In genomic region chr17:29621751-29622194, GRCh38 we compare ENCODE assay signal across 8 cellular contexts. TPM values are rescaled to one million over a fixed set of nuclear protein-coding genes. Genes with fewer than 3 reads are reported as not detected.
DNase-seq lines count a peak whose midpoint lies in the region; ATAC-seq, FAIRE-seq and TF ChIP-seq lines count a peak whose summit lies in the region.

No MANE protein-coding gene starts in this region.

- peak overlapping the region; percentile 82 for H3K4me2 ChIP-seq in fibroblast of lung (ENCODE audit: extremely low read depth, insufficient read depth, low read length)

- no peak for TF ChIP-seq POLR2A in H54 (IDR thresholded peaks at IDR 0.05; ENCODE audit: low read depth, low read length)

- H2AFZ ChIP-seq in fibroblast of lung (ENCODE audit: low read length), result no peak overlapping the region

- no peak for TF ChIP-seq CTCF in fibroblast of lung (conservative IDR thresholded peaks at IDR 0.05 in 1 of 2, IDR thresholded peaks at IDR 0.05 in 1 of 2; ENCODE audit: low read depth in 1 of 2, low read length in 2 of 2)

- H3K79me2 ChIP-seq in fibroblast of lung (ENCODE audit: control insufficient read depth, insufficient read depth, low read length), result no peaks in the 10 kb centered on the region

- no peak overlapping the region for H3K9ac ChIP-seq in fibroblast of lung (ENCODE audit: insufficient read depth, low read length)

- H3K4me3 ChIP-seq in fibroblast of lung (replicated peaks in 1 of 4; ENCODE audit: control extremely low read depth in 1 of 4, insufficient read depth in 1 of 4, low read depth in 3 of 4, low read length in 4 of 4), result peak overlapping the region; percentile 56 to 86 (median 78)

- H3K36me3 ChIP-seq in fibroblast of lung (ENCODE audit: control insufficient read depth, insufficient read depth, low read length), result no peaks in the 10 kb centered on the region

- no peaks in the 10 kb centered on the region for H3K9me3 ChIP-seq in fibroblast of lung (ENCODE audit: control insufficient read depth, insufficient read depth, low read depth, low read length)

- DNase-seq in EL, result peak; percentile 41
- DNase-seq in SK-N-DZ (ENCODE audit: low spot score), result peak; percentile 49
- no peak for DNase-seq in fibroblast of lung (ENCODE audit: low read depth in 2 of 2)
- no peak for DNase-seq in sciatic nerve (ENCODE audit: low spot score)
- DNase-seq in NCI-H1694 (lab: John Stamatoyannopoulos, UW), result no peak
- no peak for DNase-seq in H54 (ENCODE audit: insufficient read length, low spot score)
- DNase-seq in T1000 (lab: John Stamatoyannopoulos, UW), result no peak
- DNase-seq in OCI-M2 (lab: John Stamatoyannopoulos, UW; ENCODE audit: unreplicated experiment), result no peak

- FAIRE-seq in H54 (lab: Jason Lieb, UNC), result no peak

- H3K27me3 ChIP-seq in fibroblast of lung (ENCODE audit: control insufficient read depth, insufficient read depth, low read length), result no peaks in the 10 kb centered on the region

- intact Hi-C loops in sciatic nerve (cut with DNase I), result no loop called here

- H3K4me1 ChIP-seq in fibroblast of lung (ENCODE audit: control insufficient read depth, extremely low read depth, insufficient read depth, low read length), result peaks cover 22% of the 10 kb centered on the region

- H4K20me1 ChIP-seq in fibroblast of lung (ENCODE audit: control insufficient read depth, extremely low read depth, insufficient read depth, low read length), result no peaks in the 10 kb centered on the region

- peak; percentile 1 for ATAC-seq in sciatic nerve

- H3K27ac ChIP-seq in fibroblast of lung (ENCODE audit: insufficient read depth, low read length), result peak overlapping the region; percentile 60

RNA-seq across cellular contexts. Expression of gene CORO6, which starts 0.9 kb away (rescaled TPM):
- 7.0 and 10.3 TPM in 2 replicates for polyA plus RNA-seq in SK-N-DZ (2014; cell fraction: cytosol; rRNA removed)
- polyA plus RNA-seq in SK-N-DZ (2014; cell fraction: nucleus; rRNA removed), result 186 and 308 TPM in 2 replicates
- total RNA-seq in fibroblast of lung (9.8 and 19.3 TPM in 2 replicates), sciatic nerve (21.5 TPM)
- polyA plus RNA-seq in fibroblast of lung, result 7.0 and 8.0 TPM in 2 replicates
- polyA plus RNA-seq in fibroblast of lung (2012), result 5.4 and 6.0 TPM in 2 replicates
- polyA minus RNA-seq in fibroblast of lung (ENCODE audit: low replicate concordance), result 22.0 and 38.2 TPM in 2 replicates

RNA-seq across cellular contexts. Expression of gene ANKRD13B, which starts 28.8 kb away (rescaled TPM):
- polyA plus RNA-seq in SK-N-DZ (2014; cell fraction: cytosol; rRNA removed), result 116 and 120 TPM in 2 replicates
- 565 and 650 TPM in 2 replicates for polyA plus RNA-seq in SK-N-DZ (2014; cell fraction: nucleus; rRNA removed)
- 6.3 and 7.2 TPM in 2 replicates for total RNA-seq in fibroblast of lung
- polyA plus RNA-seq in fibroblast of lung, result 1.4 and 3.4 TPM in 2 replicates
- polyA plus RNA-seq in fibroblast of lung (2012), result 2.8 and 5.8 TPM in 2 replicates
- polyA minus RNA-seq in fibroblast of lung (ENCODE audit: low replicate concordance), result 4.7 and 5.6 TPM in 2 replicates
- 22.4 TPM for total RNA-seq in sciatic nerve

RNA-seq across cellular contexts. Expression of gene GIT1, which starts 32.3 kb away (rescaled TPM):
- polyA plus RNA-seq in SK-N-DZ (2014; cell fraction: cytosol; rRNA removed), result 61.7 and 67.9 TPM in 2 replicates
- 87.2 and 119 TPM in 2 replicates for polyA plus RNA-seq in SK-N-DZ (2014; cell fraction: nucleus; rRNA removed)
- 20.1 and 22.9 TPM in 2 replicates for total RNA-seq in fibroblast of lung
- 12.4 and 20.1 TPM in 2 replicates for polyA plus RNA-seq in fibroblast of lung
- 13.0 and 21.2 TPM in 2 replicates for polyA plus RNA-seq in fibroblast of lung (2012)
- 17.9 and 37.3 TPM in 2 replicates for polyA minus RNA-seq in fibroblast of lung (ENCODE audit: low replicate concordance)
- 93.8 TPM for total RNA-seq in sciatic nerve

RNA-seq across cellular contexts. Expression of gene TP53I13, which starts 53.3 kb away (rescaled TPM):
- 111 and 124 TPM in 2 replicates for polyA plus RNA-seq in SK-N-DZ (2014; cell fraction: cytosol; rRNA removed)
- 452 and 459 TPM in 2 replicates for polyA plus RNA-seq in SK-N-DZ (2014; cell fraction: nucleus; rRNA removed)
- total RNA-seq in fibroblast of lung (49.1 and 51.5 TPM in 2 replicates), sciatic nerve (39.9 TPM)
- polyA plus RNA-seq in fibroblast of lung, result 11.1 and 14.8 TPM in 2 replicates
- 24.0 and 30.9 TPM in 2 replicates for polyA plus RNA-seq in fibroblast of lung (2012)
- polyA minus RNA-seq in fibroblast of lung (ENCODE audit: low replicate concordance), result 9.3 and 10.9 TPM in 2 replicates

RNA-seq across cellular contexts. Expression of gene ABHD15, which starts 54.9 kb away (rescaled TPM):
- 8.3 and 9.6 TPM in 2 replicates for polyA plus RNA-seq in SK-N-DZ (2014; cell fraction: cytosol; rRNA removed)
- 3.5 and 6.9 TPM in 2 replicates for polyA plus RNA-seq in SK-N-DZ (2014; cell fraction: nucleus; rRNA removed)
- total RNA-seq in fibroblast of lung (5.6 and 11.9 TPM in 2 replicates), sciatic nerve (11.1 TPM)
- 4.1 and 7.3 TPM in 2 replicates for polyA plus RNA-seq in fibroblast of lung
- polyA plus RNA-seq in fibroblast of lung (2012), result 4.3 and 8.5 TPM in 2 replicates
- polyA minus RNA-seq in fibroblast of lung (ENCODE audit: low replicate concordance), result 9.7 and 10.1 TPM in 2 replicates

Comparison
In these comparisons a context has a peak if more than half of its experiments do, and no peak if none do; other contexts are left out.
1. DNase-seq: peak in EL (single experiment) and SK-N-DZ (single experiment); none in fibroblast of lung (0 of 2), sciatic nerve (single experiment), NCI-H1694 (single experiment), H54 (single experiment), T1000 (single experiment) and OCI-M2 (single experiment).